ENCODE assay signal across 8 cellular contexts in genomic region chr7:23234569-23235296, GRCh38.
DNase-seq lines count a peak whose midpoint lies in the region; ATAC-seq lines count a peak whose summit lies in the region.

No MANE protein-coding gene starts in this region.

- DNase-seq in iris pigment epithelial cell (ENCODE audit: low read depth) (peak; percentile 9), SIG-M5 (lab: John Stamatoyannopoulos, UW) (no peak), T1000 (lab: John Stamatoyannopoulos, UW) (no peak), NCI-H82 treated with DMSO at 0.1 percent for 48 hours (lab: John Stamatoyannopoulos, UW; ENCODE audit: unreplicated experiment) (no peak)
- no peak for DNase-seq in stimulated activated CD4-positive, alpha-beta T cell treated with anti-CD3 and anti-CD28 coated beads, Interleukin-2, amount 100 ng/mL, for 48 hours

- peak; percentile 76 for ATAC-seq in GM18502 (IDR thresholded peaks at IDR 0.05; ENCODE audit: poor library complexity, unreplicated experiment)
- peak; percentile 97 for ATAC-seq in GM21529 (IDR thresholded peaks at IDR 0.05; ENCODE audit: unreplicated experiment)
- ATAC-seq in HG03565 (IDR thresholded peaks at IDR 0.05; ENCODE audit: unreplicated experiment), result peak; percentile 95
